ENCODE assay signal across 14 cellular contexts in genomic region chr13:102677122-102677521, GRCh38. TPM values are rescaled to one million over a fixed set of nuclear protein-coding genes. Genes with fewer than 3 reads are reported as not detected.
"Had no signal": no experiment of that assay in that cellular context is flagged by ENCODE, and none has a peak within 500 bp of the region (broad histone marks: within the 10 kb centered on the region; RNA-seq: fewer than 3 reads in every experiment).

No MANE protein-coding gene starts in this region.

- H3K27ac ChIP-seq: tibial artery, vagina, VCaP had no signal

- DNase-seq: activated CD4-positive, alpha-beta T cell treated with anti-CD3 and anti-CD28 coated beads for 4 hours; activated CD8-positive, alpha-beta memory T cell treated with anti-CD3 and anti-CD28 coated beads for 24 hours; activated effector memory CD4-positive, alpha-beta T cell treated with anti-CD3 and anti-CD28 coated beads, Interleukin-2, amount 50 U/mL, for 16 hours; aorta; left cardiac atrium; naive B cell; T1000; tibial artery had no signal

- H3K27ac Mint-ChIP-seq: stimulated activated effector memory CD8-positive, alpha-beta T cell treated with anti-CD3 and anti-CD28 coated beads, Interleukin-12 subunit alpha, Interleukin-12 subunit beta, amount 100 ng/mL, for 72 hours had no signal

- H3K4me3 ChIP-seq: lung, tibial artery, vagina had no signal

- H3K27me3 ChIP-seq: tibial artery, vagina had no signal

- ATAC-seq: esophagus mucosa; left cardiac atrium; stimulated activated effector memory CD8-positive, alpha-beta T cell treated with anti-CD3 and anti-CD28 coated beads, Interleukin-12 subunit alpha, Interleukin-12 subunit beta, amount 100 ng/mL, for 72 hours had no signal

- H3K9me3 ChIP-seq: tibial artery, vagina had no signal

- H3K4me1 ChIP-seq: tibial artery, vagina had no signal

- H3K27me3 Mint-ChIP-seq: naive B cell had no signal

- H3K4me3 Mint-ChIP-seq: naive B cell; stimulated activated effector memory CD8-positive, alpha-beta T cell treated with anti-CD3 and anti-CD28 coated beads, Interleukin-12 subunit alpha, Interleukin-12 subunit beta, amount 100 ng/mL, for 72 hours had no signal

RNA-seq across cellular contexts. Expression of gene METTL21C, which starts 17.7 kb away (rescaled TPM):
- total RNA-seq: aorta, bronchial epithelial cell, esophagus mucosa, left cardiac atrium, lung, vagina had no signal
- polyA plus RNA-seq: aorta, lung had no signal
